Comparison of ENCODE assay signal across 15 cellular contexts in the genomic region with DNA sequence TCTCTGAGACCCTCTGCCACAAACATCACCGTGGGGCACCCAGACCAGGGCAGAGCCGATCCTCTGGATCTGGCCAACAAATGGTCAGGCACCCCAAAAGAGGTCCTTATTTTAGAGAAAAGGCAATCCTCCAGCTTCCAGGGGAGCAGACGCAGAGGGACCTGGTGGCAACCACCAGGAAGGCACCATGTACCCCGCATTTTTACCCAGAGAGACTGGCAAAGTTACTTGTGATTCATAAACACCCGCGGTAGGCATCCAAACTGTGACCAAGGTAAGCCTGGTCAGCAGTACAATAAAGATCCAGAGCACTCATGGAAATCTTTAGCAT. TPM values are rescaled to one million over a fixed set of nuclear protein-coding genes. Genes with fewer than 3 reads are reported as not detected.
DNase-seq lines count a peak whose midpoint lies in the region; ATAC-seq and TF ChIP-seq lines count a peak whose summit lies in the region.
"Had no signal": no experiment of that assay in that cellular context is flagged by ENCODE, and none has a peak within 500 bp of the region (broad histone marks: within the 10 kb centered on the region; RNA-seq: fewer than 3 reads in every experiment).

No MANE protein-coding gene starts in this region.

- no peak overlapping the region for H2BK20ac ChIP-seq in IMR-90 (ENCODE audit: low read depth, low read length)

- no peak overlapping the region for H2BK5ac ChIP-seq in IMR-90 (ENCODE audit: low read depth, low read length, poor library complexity, severe bottlenecking)

- in situ Hi-C loops in IMR-90 (cut with MboI; ENCODE audit: low sequenced_read_pairs): no loop called here

- no peak overlapping the region for H3K56ac ChIP-seq in IMR-90 (ENCODE audit: extremely low read depth, insufficient read depth, low read length)

- H3K23ac ChIP-seq in IMR-90 (ENCODE audit: low read depth, low read length): peak overlapping the region; percentile 25; the same call in 1 of the 2 replicates

- H3K9me1 ChIP-seq in IMR-90 (ENCODE audit: insufficient read depth, low read length): peaks cover 18% of the 10 kb centered on the region

- intact Hi-C loops in IMR-90 (cut with micrococcal nuclease) (no loop called here), spleen (cut with DNase I; ENCODE audit: low total_unique reads) (no loop called here), mucosa of descending colon (cut with DNase I, micrococcal nuclease) (no loop called here), testis (cut with DNase I; ENCODE audit: low total_unique reads) (no loop called here)

- H2AK9ac ChIP-seq in IMR-90 (replicated peaks; ENCODE audit: low read depth, low read length, poor library complexity): no peak overlapping the region

- CTCF ChIA-PET in IMR-90 (lab: Yijun Ruan, JAX): no interaction called here

- H2BK15ac ChIP-seq in IMR-90 (ENCODE audit: low read depth, low read length): no peak overlapping the region

- H2BK120ac ChIP-seq in IMR-90 (ENCODE audit: low read depth, low read length): no peak overlapping the region

- TF ChIP-seq POLR2A in IMR-90 (IDR thresholded peaks at IDR 0.05; ENCODE audit: low read depth, low read length): no peak
- no peak for TF ChIP-seq POLR2A in spleen (IDR thresholded peaks at IDR 0.05)
- TF ChIP-seq POLR2A in testis (IDR thresholded peaks at IDR 0.05): no peak

- H3K4me1 ChIP-seq in IMR-90 (ENCODE audit: control insufficient read depth, insufficient read depth, low read length) (peaks cover 14% of the 10 kb centered on the region), lung (ENCODE audit: control insufficient read depth in 2 of 2, insufficient read depth in 2 of 2, low read length in 2 of 2) (peaks cover 24 to 29% of the 10 kb centered on the region in 2 donors), spleen (peaks cover 14 to 64% (median 37%) of the 10 kb centered on the region in 6 donors), mucosa of descending colon (ENCODE audit: low read depth) (peaks cover 4% of the 10 kb centered on the region), testis (peaks cover 21% of the 10 kb centered on the region)

- H2AK5ac ChIP-seq in IMR-90 (ENCODE audit: low read depth, low read length): no peak overlapping the region

- H3K4ac ChIP-seq in IMR-90 (ENCODE audit: low read depth, low read length): no peak overlapping the region

- no peak for TF ChIP-seq CTCF in IMR-90 (conservative IDR thresholded peaks at IDR 0.05; ENCODE audit: low read depth, low read length)
- no peak for TF ChIP-seq CTCF in lung (IDR thresholded peaks at IDR 0.05; ENCODE audit: control extremely low read depth, extremely low read depth)
- TF ChIP-seq CTCF in spleen (IDR thresholded peaks at IDR 0.05 in 8 of 11, conservative IDR thresholded peaks at IDR 0.05 in 3 of 11): no peak
- no peak for TF ChIP-seq CTCF in mucosa of descending colon (IDR thresholded peaks at IDR 0.05)
- TF ChIP-seq CTCF in testis (IDR thresholded peaks at IDR 0.05): no peak

- no peak overlapping the region for H3K18ac ChIP-seq in IMR-90 (ENCODE audit: low read depth, low read length)

- H3K9ac ChIP-seq in IMR-90 (ENCODE audit: low read depth, low read length): no peak overlapping the region

- H3K27ac ChIP-seq in IMR-90 (ENCODE audit: insufficient read depth, low read length) (no peak overlapping the region), cingulate gyrus (ENCODE audit: low read depth, low read length) (peak overlapping the region; percentile 47), lung (ENCODE audit: low read depth in 1 of 2, low read length in 1 of 2) (peak overlapping the region; percentile 87 to 89), spleen (peak overlapping the region; percentile 44 to 88 (median 83)), testis (peak overlapping the region in 1 of 2 donors; percentile 50)

- H3K14ac ChIP-seq in IMR-90 (replicated peaks; ENCODE audit: low read depth, low read length): no peak overlapping the region

- dilution Hi-C loops in IMR-90 (cut with HindIII; ENCODE audit: low sequenced_read_pairs, unreplicated experiment): no loop called here

- no peak overlapping the region for H4K5ac ChIP-seq in IMR-90 (ENCODE audit: low read depth, low read length)

- peaks cover 63% of the 10 kb centered on the region for H4K20me1 ChIP-seq in IMR-90 (ENCODE audit: insufficient read depth, low read length)

- H3K4me3 ChIP-seq in IMR-90 (ENCODE audit: insufficient read depth, low read depth, low read length) (no peak overlapping the region), lung (no peak overlapping the region), spleen (peak overlapping the region in 6 of 8 donors; percentile 5 to 57 (median 17)), mucosa of descending colon (no peak overlapping the region), testis (peak overlapping the region in 1 of 2 donors; percentile 27)

- BruUV-seq in IMR-90 (replicated peaks; lab: Mats Ljungman, UMichigan): no TSS peak

- H4K91ac ChIP-seq in IMR-90 (ENCODE audit: insufficient read depth, low read depth, low read length): no peak overlapping the region

- TF ChIP-seq RAD21 in IMR-90 (IDR thresholded peaks at IDR 0.05; ENCODE audit: low read length): no peak

- H3K9me3 ChIP-seq in IMR-90 (ENCODE audit: control insufficient read depth, insufficient read depth, low read length): peaks cover 2% of the 10 kb centered on the region; the same call in 1 of the 2 replicates
- H3K9me3 ChIP-seq in lung (ENCODE audit: control insufficient read depth in 2 of 2, insufficient read depth in 1 of 2, low read length in 1 of 2): peaks cover 0 to 2% of the 10 kb centered on the region in 2 donors
- H3K9me3 ChIP-seq in spleen: no peaks in the 10 kb centered on the region
- H3K9me3 ChIP-seq in mucosa of descending colon: no peaks in the 10 kb centered on the region
- no peaks in the 10 kb centered on the region for H3K9me3 ChIP-seq in testis

- no peak overlapping the region for H4K8ac ChIP-seq in IMR-90 (ENCODE audit: low read depth in 2 of 2, low read length in 2 of 2)

- H3K36me3 ChIP-seq in IMR-90 (ENCODE audit: control insufficient read depth, insufficient read depth, low read length) (peaks cover 7% of the 10 kb centered on the region), lung (ENCODE audit: control insufficient read depth in 2 of 2, insufficient read depth in 2 of 2, low read length in 2 of 2) (no peaks in the 10 kb centered on the region), spleen (peaks cover 0 to 9% (median 0%) of the 10 kb centered on the region in 6 donors), mucosa of descending colon (ENCODE audit: low read depth) (no peaks in the 10 kb centered on the region), testis (ENCODE audit: low read depth, missing control alignments) (no peaks in the 10 kb centered on the region)

- 95% methylated on average over 6 of the region's 6 CpGs; no CpG with 5 or more reads in 1 of the 2 experiments for WGBS in IMR-90 (ENCODE audit: extremely low coverage in 2 of 2, insufficient read length in 1 of 2), 2 experiments
- 79 to 90% methylated on average over 6 of the region's 6 CpGs for WGBS in lung, 2 donors
- WGBS in spleen, 5 donors: 79 to 90% (median 88%) methylated on average over 5 to 6 of the region's 6 CpGs
- 73 to 77% methylated on average over 4 to 6 of the region's 6 CpGs for WGBS in testis, 2 donors

- no peaks in the 10 kb centered on the region for H3K27me3 ChIP-seq in IMR-90 (ENCODE audit: control insufficient read depth, insufficient read depth, low read length)
- no peaks in the 10 kb centered on the region for H3K27me3 ChIP-seq in lung (ENCODE audit: control insufficient read depth, insufficient read depth)
- H3K27me3 ChIP-seq in spleen (replicated peaks in 1 of 7): peaks cover 0 to 62% (median 13%) of the 10 kb centered on the region in 7 donors
- H3K27me3 ChIP-seq in testis: no peaks in the 10 kb centered on the region

- DNase-seq in IMR-90 (no peak), lung (ENCODE audit: low spot score) (no peak), spleen (no peak), mucosa of descending colon (no peak), C1 segment of cervical spinal cord (lab: John Stamatoyannopoulos, UW) (no peak), testis (no peak), NCI-H2196 (lab: John Stamatoyannopoulos, UW; ENCODE audit: unreplicated experiment) (no peak)
- DNase-seq: activated naive CD4-positive, alpha-beta T cell; DMS153; NCI-H82; stimulated activated CD4-positive, alpha-beta T cell treated with anti-CD3 and anti-CD28 coated beads, Interleukin-4, amount 100 ng/mL, for 4 hours; SW 1271 had no signal

- ATAC-seq in IMR-90 (ENCODE audit: low read depth) (no peak), lung (ENCODE audit: insufficient read depth, low FRiP score) (no peak), mucosa of descending colon (no peak)

- peaks cover 22 to 70% of the 10 kb centered on the region in 2 experiments for H3K79me1 ChIP-seq in IMR-90 (ENCODE audit: low read depth in 1 of 2, low read length in 2 of 2)

- no peak overlapping the region for H3K4me2 ChIP-seq in IMR-90 (ENCODE audit: low read depth, low read length)

- H2AFZ ChIP-seq in IMR-90 (replicated peaks; ENCODE audit: low read length, poor library complexity): no peak overlapping the region

- POLR2A ChIA-PET in IMR-90 (lab: Charles Lee; ENCODE audit: unreplicated experiment): no interaction called here

RNA-seq across cellular contexts. Expression of a gene that starts 10.5 kb away (rescaled TPM):
- total RNA-seq in IMR-90 (2012; rRNA removed) (1.1 and 1.3 TPM in 2 replicates), lung (100 to 1,000 TPM in 1 of 2 donors, 10 to 100 TPM in 1; 22.2 to 111 TPM), spleen (100 to 1,000 TPM in 3 of 7 donors, 10 to 100 TPM in 4; 62.5 to 190 (median 76.3) TPM), mucosa of descending colon (100 to 1,000 TPM in 1 of 3 donors, 10 to 100 TPM in 2; 12.5 to 478 (median 29.9) TPM), testis (10 to 100 TPM; 19.0 to 19.3 TPM)
- polyA plus RNA-seq in IMR-90 (2012; rRNA removed) (17.8 and 18.8 TPM in 2 replicates), lung (100 to 1,000 TPM in 1 of 2 donors, 10 to 100 TPM in 1; 49.6 to 138 TPM), spleen (100 to 1,000 TPM in 2 of 3 donors, 10 to 100 TPM in 1; 76.1 to 437 (median 328) TPM), testis (ENCODE audit: insufficient read depth, low read depth, low replicate concordance) (23.6 TPM)
- 22.3 and 23.6 TPM in 2 replicates for polyA plus RNA-seq in IMR-90 (2012; cell fraction: cytosol; rRNA removed)
- 69.0 and 120 TPM in 2 replicates for polyA plus RNA-seq in IMR-90 (2012; cell fraction: nucleus; rRNA removed; ENCODE audit: low replicate concordance)

RNA-seq across cellular contexts. Expression of a gene that starts 18.9 kb away (rescaled TPM):
- total RNA-seq in IMR-90 (2012; rRNA removed) (not detected in 2 replicates), lung (under 1 TPM in 1 of 2 donors, not detected in 1; 0.40 TPM), spleen (under 1 TPM in 3 of 7 donors, not detected in 4; 0.22 to 0.79 (median 0.23) TPM), mucosa of descending colon (under 1 TPM in 1 of 3 donors, not detected in 2; 0.51 TPM), testis (under 1 TPM in 1 of 2 donors, not detected in 1; 0.25 TPM)
- polyA plus RNA-seq in IMR-90 (2012; rRNA removed) (not detected in 2 replicates), lung (1 to 10 TPM in 1 of 2 donors, under 1 TPM in 1; 0.30 to 1.4 TPM), spleen (1 to 10 TPM in 1 of 3 donors, under 1 TPM in 2; 0.09 to 1.9 (median 0.26) TPM), testis (ENCODE audit: insufficient read depth, low read depth, low replicate concordance) (0.29 TPM)
- not detected in 2 replicates for polyA plus RNA-seq in IMR-90 (2012; cell fraction: cytosol; rRNA removed)
- polyA plus RNA-seq in IMR-90 (2012; cell fraction: nucleus; rRNA removed; ENCODE audit: low replicate concordance): 0.04 TPM in 1 of 2 replicates, not detected in the other
- total RNA-seq: activated CD8-positive, alpha-beta memory T cell treated with anti-CD3 and anti-CD28 coated beads for 36 hours; B cell had no signal

RNA-seq across cellular contexts. Expression of a gene that starts 36.4 kb away (rescaled TPM):
- total RNA-seq in IMR-90 (2012; rRNA removed) (2.5 and 3.9 TPM in 2 replicates), lung (10 to 100 TPM in 1 of 2 donors, 1 to 10 TPM in 1; 7.1 to 11.0 TPM), spleen (10 to 100 TPM in 3 of 7 donors, 1 to 10 TPM in 4; 3.7 to 13.2 (median 9.6) TPM), mucosa of descending colon (1 to 10 TPM; 5.1 to 8.8 (median 8.1) TPM), testis (10 to 100 TPM; 12.9 to 13.2 TPM)
- polyA plus RNA-seq in IMR-90 (2012; rRNA removed) (3.1 TPM in 2 replicates), lung (1 to 10 TPM; 5.0 to 9.9 TPM), spleen (1 to 10 TPM; 8.3 to 9.0 (median 8.8) TPM), testis (ENCODE audit: insufficient read depth, low read depth, low replicate concordance) (7.4 TPM)
- 1.4 and 1.8 TPM in 2 replicates for polyA plus RNA-seq in IMR-90 (2012; cell fraction: cytosol; rRNA removed)
- 1.3 TPM in 2 replicates for polyA plus RNA-seq in IMR-90 (2012; cell fraction: nucleus; rRNA removed; ENCODE audit: low replicate concordance)

Comparison
In these comparisons a context has a peak if more than half of its experiments do, and no peak if none do; other contexts are left out.
1. H3K4me3 ChIP-seq: peak in spleen (6 of 8); none in IMR-90 (single experiment), lung (single experiment) and mucosa of descending colon (single experiment).